ENCODE assay signal across 1 cellular context in the genomic region with DNA sequence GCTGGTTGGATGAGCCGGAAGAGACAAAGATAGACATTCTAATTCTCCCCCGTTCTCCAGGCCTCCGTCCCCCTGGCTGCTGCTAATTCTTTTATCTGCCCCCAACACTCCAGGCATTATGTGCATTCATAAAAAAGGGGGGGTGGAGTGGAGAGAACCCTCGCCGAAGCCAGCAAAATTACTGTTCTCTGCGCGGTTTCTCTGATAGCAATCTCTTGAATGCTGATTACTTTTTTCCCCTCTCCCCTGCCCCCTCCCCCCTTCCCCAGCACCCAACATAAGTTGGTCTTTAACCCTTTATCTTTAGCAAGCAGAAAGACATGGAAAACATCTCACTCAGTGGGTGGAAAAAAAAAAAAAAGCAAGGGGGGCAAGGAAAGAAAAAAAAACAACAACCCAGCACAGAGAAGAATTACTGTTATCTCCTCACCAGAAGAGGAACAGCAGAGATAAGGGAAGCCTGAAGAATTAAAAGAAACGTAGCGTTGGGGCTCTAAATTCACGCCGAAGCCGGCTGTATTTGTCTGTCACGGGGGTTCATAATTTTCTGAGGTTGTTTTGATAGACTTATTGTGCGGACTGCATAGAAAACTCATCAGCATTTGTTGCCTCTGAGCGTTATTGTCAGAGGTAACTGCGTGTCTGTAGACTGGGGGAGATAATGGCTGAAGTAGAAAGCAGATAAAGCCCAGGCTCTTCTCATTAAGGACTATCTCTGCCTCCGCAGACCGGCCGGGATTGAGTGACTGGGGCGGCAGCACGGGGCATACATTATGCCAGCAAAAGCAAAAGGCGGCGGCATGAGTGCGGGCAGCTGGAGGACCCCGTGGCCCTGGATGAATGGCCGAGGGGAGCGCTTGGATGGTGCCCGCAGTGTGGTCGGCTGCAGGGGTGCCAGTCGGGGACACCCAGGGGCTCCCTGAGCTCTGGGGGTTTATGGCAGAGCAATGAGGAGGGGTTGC.
A peak's percentile ranks its signal among the peaks of the same experiment; 100 is the strongest.
TF ChIP-seq lines count a peak whose summit lies in the region.

No MANE protein-coding gene starts in this region.

TF ChIP-seq in K562, 482 proteins besides CTCF, POLR2A, EP300 and RAD21 (continued from another document and continues in another):
- TF ChIP-seq, protein P1, sequence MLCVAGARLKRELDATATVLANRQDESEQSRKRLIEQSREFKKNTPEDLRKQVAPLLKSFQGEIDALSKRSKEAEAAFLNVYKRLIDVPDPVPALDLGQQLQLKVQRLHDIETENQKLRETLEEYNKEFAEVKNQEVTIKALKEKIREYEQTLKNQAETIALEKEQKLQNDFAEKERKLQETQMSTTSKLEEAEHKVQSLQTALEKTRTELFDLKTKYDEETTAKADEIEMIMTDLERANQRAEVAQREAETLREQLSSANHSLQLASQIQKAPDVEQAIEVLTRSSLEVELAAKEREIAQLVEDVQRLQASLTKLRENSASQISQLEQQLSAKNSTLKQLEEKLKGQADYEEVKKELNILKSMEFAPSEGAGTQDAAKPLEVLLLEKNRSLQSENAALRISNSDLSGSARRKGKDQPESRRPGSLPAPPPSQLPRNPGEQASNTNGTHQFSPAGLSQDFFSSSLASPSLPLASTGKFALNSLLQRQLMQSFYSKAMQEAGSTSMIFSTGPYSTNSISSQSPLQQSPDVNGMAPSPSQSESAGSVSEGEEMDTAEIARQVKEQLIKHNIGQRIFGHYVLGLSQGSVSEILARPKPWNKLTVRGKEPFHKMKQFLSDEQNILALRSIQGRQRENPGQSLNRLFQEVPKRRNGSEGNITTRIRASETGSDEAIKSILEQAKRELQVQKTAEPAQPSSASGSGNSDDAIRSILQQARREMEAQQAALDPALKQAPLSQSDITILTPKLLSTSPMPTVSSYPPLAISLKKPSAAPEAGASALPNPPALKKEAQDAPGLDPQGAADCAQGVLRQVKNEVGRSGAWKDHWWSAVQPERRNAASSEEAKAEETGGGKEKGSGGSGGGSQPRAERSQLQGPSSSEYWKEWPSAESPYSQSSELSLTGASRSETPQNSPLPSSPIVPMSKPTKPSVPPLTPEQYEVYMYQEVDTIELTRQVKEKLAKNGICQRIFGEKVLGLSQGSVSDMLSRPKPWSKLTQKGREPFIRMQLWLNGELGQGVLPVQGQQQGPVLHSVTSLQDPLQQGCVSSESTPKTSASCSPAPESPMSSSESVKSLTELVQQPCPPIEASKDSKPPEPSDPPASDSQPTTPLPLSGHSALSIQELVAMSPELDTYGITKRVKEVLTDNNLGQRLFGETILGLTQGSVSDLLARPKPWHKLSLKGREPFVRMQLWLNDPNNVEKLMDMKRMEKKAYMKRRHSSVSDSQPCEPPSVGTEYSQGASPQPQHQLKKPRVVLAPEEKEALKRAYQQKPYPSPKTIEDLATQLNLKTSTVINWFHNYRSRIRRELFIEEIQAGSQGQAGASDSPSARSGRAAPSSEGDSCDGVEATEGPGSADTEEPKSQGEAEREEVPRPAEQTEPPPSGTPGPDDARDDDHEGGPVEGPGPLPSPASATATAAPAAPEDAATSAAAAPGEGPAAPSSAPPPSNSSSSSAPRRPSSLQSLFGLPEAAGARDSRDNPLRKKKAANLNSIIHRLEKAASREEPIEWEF (CRISPR knock-in tag; IDR thresholded peaks at IDR 0.05), result 0 out of 2 replicates have a peak, but pooled peaks have one; percentile 41
- TF ChIP-seq VEZF1 (CRISPR knock-in tag; IDR thresholded peaks at IDR 0.05), result peak; percentile 98
- TF ChIP-seq POLR2G (IDR thresholded peaks at IDR 0.05; ENCODE audit: low read depth, low read length), result no peak
- TF ChIP-seq NRF1 (conservative IDR thresholded peaks at IDR 0.05 in 1 of 2, IDR thresholded peaks at IDR 0.05 in 1 of 2), result no peak
- no peak for TF ChIP-seq NEUROD1 (IDR thresholded peaks at IDR 0.05; ENCODE audit: borderline replicate concordance, low read depth, low read length, partially characterized antibody)
- no peak for TF ChIP-seq ZNF707 (CRISPR knock-in tag; conservative IDR thresholded peaks at IDR 0.05)
- TF ChIP-seq SAFB (IDR thresholded peaks at IDR 0.05; ENCODE audit: borderline replicate concordance, low read depth, low read length), result no peak
- TF ChIP-seq NFIX (CRISPR knock-in tag; IDR thresholded peaks at IDR 0.05; ENCODE audit: low read depth), result no peak
- TF ChIP-seq ZNF197 (CRISPR knock-in tag; IDR thresholded peaks at IDR 0.05; ENCODE audit: low read depth), result peak; percentile 72; the same call in 1 of the 2 replicates
- no peak for TF ChIP-seq TAF7 (tag; IDR thresholded peaks at IDR 0.05)
- TF ChIP-seq ZNF318 (IDR thresholded peaks at IDR 0.05; ENCODE audit: borderline replicate concordance in 1 of 2, low read depth in 1 of 2), result no peak
- no peak for TF ChIP-seq RNF219 (CRISPR knock-in tag; IDR thresholded peaks at IDR 0.05)
- TF ChIP-seq ZNF57 (CRISPR knock-in tag; IDR thresholded peaks at IDR 0.05), result no peak
- TF ChIP-seq NR2C1 (IDR thresholded peaks at IDR 0.05), result no peak
- TF ChIP-seq NR2C1 (tag; IDR thresholded peaks at IDR 0.05), result no peak
- TF ChIP-seq EGR1 (conservative IDR thresholded peaks at IDR 0.05), result peak; percentile 88
- no peak for TF ChIP-seq RREB1 (CRISPR knock-in tag; IDR thresholded peaks at IDR 0.05)
- TF ChIP-seq PTTG1 (tag; IDR thresholded peaks at IDR 0.05; ENCODE audit: low read depth), result no peak
